In genomic region chr11:57751676-57752253, GRCh38 we compare ENCODE assay signal across 1 cellular context.
TF ChIP-seq lines count a peak whose summit lies in the region.

BTBD18 (minus strand) TSS chr11:57751819; CDS start chr11:57751188, 631 bp downstream.

TF ChIP-seq in H1, 55 proteins besides CTCF, POLR2A, EP300 and RAD21:
- TF ChIP-seq ATF2 (IDR thresholded peaks at IDR 0.05; ENCODE audit: low read length) (0 out of 2 replicates have a peak, but pooled peaks have one; percentile 49), TCF12 (IDR thresholded peaks at IDR 0.05; ENCODE audit: low read depth, low read length) (no peak)
TF ChIP-seq in H1: peak in this region for 1.
